Comparison of ENCODE assay signal across 9 cellular contexts in the genomic region with DNA sequence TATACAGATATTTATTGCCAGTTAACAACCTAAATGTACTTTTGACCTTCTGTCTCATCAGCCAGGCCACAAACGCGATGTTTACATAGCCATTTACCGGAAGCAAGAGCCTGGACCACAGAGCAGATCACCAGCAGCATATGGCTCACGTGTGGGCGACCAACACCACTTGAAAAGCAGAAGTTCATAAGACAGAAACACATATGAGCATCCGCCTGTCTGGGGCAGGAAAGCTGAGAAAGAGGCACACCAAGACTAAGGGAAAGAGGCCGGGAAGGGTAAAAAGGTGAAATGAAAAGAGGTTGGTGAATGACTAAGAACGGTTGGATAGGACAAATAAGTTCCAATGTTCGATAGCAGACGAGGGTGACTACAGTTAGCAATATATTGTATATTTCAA. TPM values are rescaled to one million over a fixed set of nuclear protein-coding genes. Genes with fewer than 3 reads are reported as not detected.
DNase-seq lines count a peak whose midpoint lies in the region; ATAC-seq and TF ChIP-seq lines count a peak whose summit lies in the region.
"Had no signal": no experiment of that assay in that cellular context is flagged by ENCODE, and none has a peak within 500 bp of the region (broad histone marks: within the 10 kb centered on the region; RNA-seq: fewer than 3 reads in every experiment).

No MANE protein-coding gene starts in this region.

- no peak overlapping the region for H3K27ac ChIP-seq in HEK293 (ENCODE audit: extremely low read depth, low read depth, low read length)
- no peak overlapping the region for H3K27ac ChIP-seq in PC-3 (ENCODE audit: low read length)

- H3K36me3 Mint-ChIP-seq in memory B cell: peaks cover 2% of the 10 kb centered on the region

- H3K36me3 ChIP-seq in HEK293 (ENCODE audit: control insufficient read depth in 2 of 2, insufficient read depth in 1 of 2, low read length in 2 of 2) (no peaks in the 10 kb centered on the region), PC-3 (ENCODE audit: low read depth, low read length) (no peaks in the 10 kb centered on the region)

- H3K4me1 ChIP-seq in HEK293 (ENCODE audit: control insufficient read depth, insufficient read depth, low read length) (peaks cover 6% of the 10 kb centered on the region; the same call in 1 of the 2 replicates), PC-3 (ENCODE audit: insufficient read depth, low read length) (no peaks in the 10 kb centered on the region)

- H3K4me3 ChIP-seq in HEK293 (ENCODE audit: low read depth, low read length): peak overlapping the region; percentile 70
- no peak overlapping the region for H3K4me3 ChIP-seq in PC-3 (ENCODE audit: low read length)

- peaks cover 11% of the 10 kb centered on the region for H3K4me1 Mint-ChIP-seq in memory B cell

- no peaks in the 10 kb centered on the region for H4K20me1 ChIP-seq in PC-3 (ENCODE audit: low read length)

- H3K4me3 Mint-ChIP-seq in memory B cell: peak overlapping the region; percentile 55

- no peaks in the 10 kb centered on the region for H3F3A ChIP-seq in PC-3 (ENCODE audit: low read length, unreplicated experiment)

- no peaks in the 10 kb centered on the region for H3K9me2 ChIP-seq in PC-3 (replicated peaks; ENCODE audit: low read length)

- DNase-seq in MV-4-11 (lab: John Stamatoyannopoulos, UW) (peak; percentile 93), activated T-cell treated with anti-CD3 and anti-CD28 coated beads for 1 hour (ENCODE audit: low read depth) (peak; percentile 2), memory B cell (ENCODE audit: low spot score in 2 of 2) (peak; percentile 31 to 37), left cardiac atrium (no peak), PC-3 (no peak)
- DNase-seq in effector CD4-positive, alpha-beta T cell: no peak

- H3K9me3 ChIP-seq in HEK293 (ENCODE audit: control insufficient read depth, insufficient read depth, low read depth, low read length): no peaks in the 10 kb centered on the region
- no peaks in the 10 kb centered on the region for H3K9me3 ChIP-seq in PC-3 (ENCODE audit: low read length)

- H2AFZ ChIP-seq in PC-3 (ENCODE audit: low read length): no peak overlapping the region

- intact Hi-C loops in left cardiac atrium (cut with DNase I): no loop called here
- intact Hi-C loops in PC-3 (cut with micrococcal nuclease): no loop called here

- POLR2A ChIA-PET in HEK293 (lab: Yijun Ruan, JAX): interaction anchor here (0.6 to 2.1 kb wide), 4 partner anchors 29 to 447 kb away, joined by 3 to 21 read pairs (median 5); partner anchors contain the start of genes ADAM22, DMTF1 and RUNDC3B
- POLR2A ChIA-PET in PC-3 (lab: Charles Lee; ENCODE audit: unreplicated experiment): no interaction called here

- H3K9me3 Mint-ChIP-seq in memory B cell: no peaks in the 10 kb centered on the region
- H3K9me3 Mint-ChIP-seq: dendritic cell treated with granulocyte-macrophage colony-stimulating factor and Interleukin-4, amounts not matched to agents 40 ng/mL and 50 ng/mL, for 4 days had no signal

- H3K79me2 ChIP-seq in PC-3 (ENCODE audit: low read length): no peaks in the 10 kb centered on the region

- no peak overlapping the region for H3K4me2 ChIP-seq in PC-3 (ENCODE audit: low read length)

- ATAC-seq in GM18502 (IDR thresholded peaks at IDR 0.05; ENCODE audit: poor library complexity, unreplicated experiment) (peak; percentile 95), memory B cell (ENCODE audit: low read depth) (peak; percentile 85), left cardiac atrium (no peak), PC-3 (no peak)

- CTCF ChIA-PET in HEK293 (lab: Yijun Ruan, JAX): interaction anchor here (1.3 to 1.8 kb wide), 3 partner anchors 35 to 93 kb away, joined by 6 to 8 read pairs (median 7); no protein-coding TSS in a partner anchor
- CTCF ChIA-PET in PC-3 (lab: Charles Lee): no interaction called here

- H3K27me3 Mint-ChIP-seq in memory B cell: peaks cover 14% of the 10 kb centered on the region

- H3K27ac Mint-ChIP-seq in memory B cell: no peak overlapping the region
- H3K27ac Mint-ChIP-seq: dendritic cell treated with granulocyte-macrophage colony-stimulating factor and Interleukin-4, amounts not matched to agents 40 ng/mL and 50 ng/mL, for 4 days had no signal

- H3K27me3 ChIP-seq in PC-3 (ENCODE audit: low read length): peaks cover 39% of the 10 kb centered on the region

- TF ChIP-seq CTCF in HEK293 (tag by site-specific recombination; IDR thresholded peaks at IDR 0.05) (no peak), PC-3 (conservative IDR thresholded peaks at IDR 0.05; ENCODE audit: low read depth, low read length) (no peak)

- H3K9ac ChIP-seq in PC-3 (ENCODE audit: low read length): no peak overlapping the region

- no TSS peak for BruUV-seq in PC-3 (replicated peaks; lab: Mats Ljungman, UMichigan)

TF ChIP-seq in HEK293, 187 proteins besides CTCF, POLR2A, EP300 and RAD21:
- TF ChIP-seq ZNF112 (tag by site-specific recombination; IDR thresholded peaks at IDR 0.05) (no peak), EGR2 (tag by site-specific recombination; IDR thresholded peaks at IDR 0.05; ENCODE audit: low read depth) (peak; percentile 31; the same call in 1 of the 2 replicates), IKZF3 (tag by site-specific recombination; IDR thresholded peaks at IDR 0.05) (no peak), GLIS1 (tag by site-specific recombination; IDR thresholded peaks at IDR 0.05) (peak; percentile 19; the same call in 1 of the 2 replicates), ZFHX2 (tag by site-specific recombination; conservative IDR thresholded peaks at IDR 0.05) (peak; percentile 49), ZNF600 (tag by site-specific recombination; IDR thresholded peaks at IDR 0.05) (peak; percentile 83), ZNF561 (tag by site-specific recombination; IDR thresholded peaks at IDR 0.05; ENCODE audit: borderline replicate concordance) (no peak), ZNF366 (tag by site-specific recombination; conservative IDR thresholded peaks at IDR 0.05) (no peak), FEZF1 (tag by site-specific recombination; IDR thresholded peaks at IDR 0.05) (peak; percentile 76), OSR2 (tag by site-specific recombination; IDR thresholded peaks at IDR 0.05) (peak; percentile 80), ZBTB17 (tag by site-specific recombination; IDR thresholded peaks at IDR 0.05) (peak; percentile 40), ZBTB20 (tag by site-specific recombination; IDR thresholded peaks at IDR 0.05) (peak; percentile 58; the same call in 1 of the 2 replicates), ZNF404 (tag by site-specific recombination; IDR thresholded peaks at IDR 0.05) (no peak)

RNA-seq across cellular contexts. Expression of gene ABCB1, which starts 1.3 kb away (rescaled TPM):
- total RNA-seq in left cardiac atrium (1 to 10 TPM; 5.2 to 5.9 TPM), PC-3 (2014; rRNA removed) (not detected in 2 replicates)

RNA-seq across cellular contexts. Expression of gene RUNDC3B, which starts 28.9 kb away (rescaled TPM):
- 1 to 10 TPM; 3.3 to 4.2 TPM for total RNA-seq in left cardiac atrium
- total RNA-seq in PC-3 (2014; rRNA removed): 0.12 and 1.1 TPM in 2 replicates

Comparison
In these comparisons a context has a peak if more than half of its experiments do, and no peak if none do; other contexts are left out.
1. ATAC-seq: peak in GM18502 (single experiment) and memory B cell (single experiment); none in left cardiac atrium (0 of 2) and PC-3 (single experiment).
2. DNase-seq: peak in MV-4-11 (single experiment), activated T-cell treated with anti-CD3 and anti-CD28 coated beads for 1 hour (single experiment) and memory B cell (2 of 2); none in effector CD4-positive, alpha-beta T cell (single experiment), left cardiac atrium (single experiment) and PC-3 (single experiment).